9 cellular contexts compared by ENCODE assay signal in genomic region chr18:37270046-37270665, GRCh38.
DNase-seq lines count a peak whose midpoint lies in the region; ATAC-seq, FAIRE-seq and TF ChIP-seq lines count a peak whose summit lies in the region.
"Had no signal": no experiment of that assay in that cellular context is flagged by ENCODE, and none has a peak within 500 bp of the region (broad histone marks: within the 10 kb centered on the region; RNA-seq: fewer than 3 reads in every experiment).

No MANE protein-coding gene starts in this region.

- no peak for ATAC-seq in HG03280 (IDR thresholded peaks at IDR 0.05; ENCODE audit: unreplicated experiment)

- no peaks in the 10 kb centered on the region for H3K36me3 Mint-ChIP-seq in activated T-cell treated with anti-CD3 and anti-CD28 coated beads, Interleukin-2, amount 50 U/mL, for 24 hours (ENCODE audit: low read depth)
- H3K36me3 Mint-ChIP-seq: CD4-positive, CD25-positive, alpha-beta regulatory T cell had no signal

- no peak overlapping the region for H3K4me3 Mint-ChIP-seq in activated T-cell treated with anti-CD3 and anti-CD28 coated beads, Interleukin-2, amount 50 U/mL, for 24 hours
- H3K4me3 Mint-ChIP-seq: CD4-positive, CD25-positive, alpha-beta regulatory T cell had no signal

- no peaks in the 10 kb centered on the region for H3K4me1 Mint-ChIP-seq in activated T-cell treated with anti-CD3 and anti-CD28 coated beads, Interleukin-2, amount 50 U/mL, for 24 hours (ENCODE audit: low read depth)
- H3K4me1 Mint-ChIP-seq: CD4-positive, CD25-positive, alpha-beta regulatory T cell had no signal

- intact Hi-C loops in kidney (cut with DNase I): no loop called here

- peak; percentile 36 to 42 for DNase-seq in activated T-cell treated with anti-CD3 and anti-CD28 coated beads, Interleukin-2, amount 50 U/mL, for 48 hours
- no peak for DNase-seq in activated T-cell treated with anti-CD3 and anti-CD28 coated beads, Interleukin-2, amount 50 U/mL, for 24 hours
- DNase-seq in T-helper 9 cell (peak; percentile 13), foreskin melanocyte (peak; percentile 41), kidney (no peak), NCI-H2227 treated with DMSO at 0.1 percent for 48 hours (lab: John Stamatoyannopoulos, UW) (no peak)
- peak; percentile 65 for DNase-seq in stimulated activated CD8-positive, alpha-beta memory T cell treated with anti-CD3 and anti-CD28 coated beads, Interleukin-4, amount 100 ng/mL, for 48 hours

- no peaks in the 10 kb centered on the region for H3K4me1 ChIP-seq in kidney (ENCODE audit: control insufficient read depth in 1 of 2, insufficient read depth in 1 of 2, low read depth in 1 of 2, low read length in 2 of 2)

- H3K36me3 ChIP-seq in kidney (ENCODE audit: control insufficient read depth in 1 of 2, insufficient read depth in 2 of 2, low read length in 2 of 2): no peaks in the 10 kb centered on the region

- FAIRE-seq in kidney (lab: Jason Lieb, UNC): no peak

- no peaks in the 10 kb centered on the region for H3K9me3 ChIP-seq in kidney (ENCODE audit: control insufficient read depth in 1 of 2, low read length in 2 of 2)

- no peak overlapping the region for H3K27ac Mint-ChIP-seq in activated T-cell treated with anti-CD3 and anti-CD28 coated beads, Interleukin-2, amount 50 U/mL, for 24 hours

- H3K9me3 Mint-ChIP-seq in activated T-cell treated with anti-CD3 and anti-CD28 coated beads, Interleukin-2, amount 50 U/mL, for 24 hours: peaks cover under 1% of the 10 kb centered on the region

- no peak overlapping the region for H3K27ac ChIP-seq in kidney (ENCODE audit: low read depth in 2 of 2, low read length in 2 of 2)

- TF ChIP-seq CTCF in kidney (IDR thresholded peaks at IDR 0.05; ENCODE audit: borderline replicate concordance, extremely low read depth, insufficient read depth): no peak

- peaks cover 19% of the 10 kb centered on the region for H3K27me3 Mint-ChIP-seq in activated T-cell treated with anti-CD3 and anti-CD28 coated beads, Interleukin-2, amount 50 U/mL, for 24 hours

- no peak overlapping the region for H3K9ac ChIP-seq in kidney (ENCODE audit: low read length in 2 of 2)

- H3K4me3 ChIP-seq in kidney (ENCODE audit: low read length in 2 of 2): no peak overlapping the region

Comparison
In these comparisons a context has a peak if more than half of its experiments do, and no peak if none do; other contexts are left out.
1. DNase-seq: peak in activated T-cell treated with anti-CD3 and anti-CD28 coated beads, Interleukin-2, amount 50 U/mL, for 48 hours (2 of 2), T-helper 9 cell (single experiment), foreskin melanocyte (single experiment) and stimulated activated CD8-positive, alpha-beta memory T cell treated with anti-CD3 and anti-CD28 coated beads, Interleukin-4, amount 100 ng/mL, for 48 hours (single experiment); none in activated T-cell treated with anti-CD3 and anti-CD28 coated beads, Interleukin-2, amount 50 U/mL, for 24 hours (single experiment), kidney (single experiment) and NCI-H2227 treated with DMSO at 0.1 percent for 48 hours (single experiment).